In genomic region chr1:209823143-209824041, GRCh38 we compare ENCODE assay signal across 8 cellular contexts. TPM values are rescaled to one million over a fixed set of nuclear protein-coding genes. Genes with fewer than 3 reads are reported as not detected.
A peak's percentile ranks its signal among the peaks of the same experiment; 100 is the strongest.
DNase-seq lines count a peak whose midpoint lies in the region; ATAC-seq and TF ChIP-seq lines count a peak whose summit lies in the region.

No MANE protein-coding gene starts in this region.

- WGBS in ovary, 3 donors = 32 to 35% (median 33%) methylated on average over 12 of the region's 12 CpGs

- TF ChIP-seq POLR2A in ovary (IDR thresholded peaks at IDR 0.05) = no peak

- intact Hi-C loops in ovary (cut with DNase I) = no loop called here

- H3K4me1 ChIP-seq in ovary (ENCODE audit: insufficient read depth) = no peaks in the 10 kb centered on the region

- peak; percentile 33 to 47 (median 41) for TF ChIP-seq CTCF in ovary (IDR thresholded peaks at IDR 0.05)

- H3K27me3 ChIP-seq in ovary = no peaks in the 10 kb centered on the region

- no peak overlapping the region for H3K27ac ChIP-seq in ovary

- no peak overlapping the region for H3K4me3 ChIP-seq in ovary

- TF ChIP-seq EP300 in ovary (IDR thresholded peaks at IDR 0.05) = no peak

- peak; percentile 39 for ATAC-seq in GM19372 (IDR thresholded peaks at IDR 0.05; ENCODE audit: low read depth, unreplicated experiment)
- ATAC-seq in HG02763 (IDR thresholded peaks at IDR 0.05; ENCODE audit: unreplicated experiment) = no peak
- no peak for ATAC-seq in GM19324 (IDR thresholded peaks at IDR 0.05; ENCODE audit: low FRiP score, unreplicated experiment)

- no peaks in the 10 kb centered on the region for H3K36me3 ChIP-seq in ovary

- H3K9me3 ChIP-seq in ovary = no peaks in the 10 kb centered on the region

- DNase-seq in D341Med (ENCODE audit: low spot score) = peak; percentile 69
- DNase-seq in NAMALWA (ENCODE audit: low spot score) = peak; percentile 79
- DNase-seq in SW 1271 (lab: John Stamatoyannopoulos, UW) = peak; percentile 7 to 44
- peak; percentile 57 for DNase-seq in fibroblast of gingiva (ENCODE audit: low read depth)
- no peak for DNase-seq in ovary

RNA-seq across cellular contexts. Expression of gene UTP25, which starts 4.4 kb away (rescaled TPM):
- 1 to 10 TPM; 6.0 to 9.9 (median 8.4) TPM for total RNA-seq in ovary
- polyA plus RNA-seq in ovary = 1 to 10 TPM; 4.3 to 8.1 TPM

RNA-seq across cellular contexts. Expression of gene IRF6, which starts 17.4 kb away (rescaled TPM):
- 10 to 100 TPM in 1 of 7 donors, 1 to 10 TPM in 6; 2.5 to 24.2 (median 5.4) TPM for total RNA-seq in ovary
- 1 to 10 TPM in 1 of 2 donors, under 1 TPM in 1; 0.80 to 2.5 TPM for polyA plus RNA-seq in ovary

RNA-seq across cellular contexts. Expression of gene C1orf74, which starts 39.0 kb away (rescaled TPM):
- 1 to 10 TPM in 5 of 7 donors, under 1 TPM in 2; 0.83 to 1.6 (median 1.4) TPM for total RNA-seq in ovary
- polyA plus RNA-seq in ovary = 1 to 10 TPM in 1 of 2 donors, under 1 TPM in 1; 0.62 to 2.5 TPM

Comparison
In these comparisons a context has a peak if more than half of its experiments do, and no peak if none do; other contexts are left out.
1. DNase-seq: peak in D341Med (single experiment), NAMALWA (single experiment), SW 1271 (2 of 2) and fibroblast of gingiva (single experiment); none in ovary (0 of 5).